ENCODE assay signal across 1 cellular context in the genomic region with DNA sequence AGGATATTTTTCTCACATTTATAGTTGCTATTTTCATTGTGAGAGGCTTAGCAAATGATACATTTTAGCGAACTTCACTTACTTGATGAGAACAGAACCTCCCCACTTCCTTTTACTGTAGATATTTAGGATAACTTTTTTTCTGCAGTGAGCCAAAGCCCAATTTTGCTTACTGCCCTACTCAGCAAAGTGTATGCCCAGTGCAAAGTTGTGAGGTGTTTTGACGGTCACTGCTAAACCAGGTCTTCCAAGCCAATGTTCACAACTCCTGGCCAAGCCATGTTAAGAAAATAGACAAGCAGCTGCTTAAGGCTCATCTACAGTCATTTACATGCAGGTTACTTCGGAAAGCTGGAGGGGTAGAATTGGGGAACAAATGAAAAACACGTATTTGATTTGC.
TF ChIP-seq lines count a peak whose summit lies in the region.

No MANE protein-coding gene starts in this region.

TF ChIP-seq in GM23338, 12 proteins besides CTCF, POLR2A, EP300 and RAD21 (continued from another document):
- TF ChIP-seq EZH2phosphoT487 (IDR thresholded peaks at IDR 0.05; ENCODE audit: unreplicated experiment) (no peak), JUNB (IDR thresholded peaks at IDR 0.05; ENCODE audit: unreplicated experiment) (no peak), STAT1 (IDR thresholded peaks at IDR 0.05; ENCODE audit: unreplicated experiment) (no peak), POLR2AphosphoS5 (IDR thresholded peaks at IDR 0.05; ENCODE audit: low read depth) (no peak)
TF ChIP-seq in GM23338: peak in this region for 0.
